ENCODE assay signal across 1 cellular context in the genomic region with DNA sequence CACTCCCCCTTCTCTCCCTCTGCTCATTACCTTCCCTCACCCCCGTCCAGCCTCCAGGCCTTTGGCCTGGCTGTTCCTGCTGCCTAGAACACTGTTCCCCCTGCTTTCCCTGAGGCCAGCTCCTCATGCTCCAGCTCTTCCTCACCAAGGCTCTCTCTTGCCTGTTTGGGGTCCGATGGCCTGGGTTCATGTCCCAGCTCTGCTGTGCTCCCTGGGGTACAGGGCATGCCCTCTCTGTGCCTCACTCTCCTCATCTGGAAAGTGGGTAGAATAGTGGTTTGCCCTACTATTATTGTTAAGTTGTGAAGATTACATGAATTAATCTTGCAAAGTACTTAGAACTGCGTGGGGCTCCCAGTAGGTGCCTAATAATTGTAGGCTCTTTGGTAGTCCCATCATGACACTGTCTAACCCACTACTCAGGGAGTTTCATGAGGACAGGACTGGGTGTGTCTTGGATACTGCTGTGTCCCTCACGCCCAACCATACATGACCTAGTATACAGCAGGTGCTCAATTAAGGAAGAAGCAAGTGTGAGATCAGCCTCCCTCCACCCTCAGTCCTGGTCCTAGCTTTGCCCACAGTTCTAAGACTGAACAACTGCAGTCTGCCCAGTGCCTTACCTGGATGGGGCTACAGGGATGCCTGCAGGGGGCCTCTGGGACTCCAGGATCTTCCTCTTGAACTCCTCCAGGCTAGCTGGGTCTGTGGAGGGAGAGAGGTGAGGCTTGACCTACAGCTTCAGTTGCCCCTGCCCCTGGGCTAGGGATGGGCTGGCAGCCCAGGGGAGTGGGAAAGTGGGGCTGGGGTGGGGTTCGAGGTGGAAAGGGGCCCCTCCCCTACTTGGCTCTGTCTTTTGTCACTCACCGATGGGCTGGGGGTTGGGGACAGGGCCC.
TF ChIP-seq lines count a peak whose summit lies in the region.

No MANE protein-coding gene starts in this region.

TF ChIP-seq in H1, 55 proteins besides CTCF, POLR2A, EP300 and RAD21:
- TF ChIP-seq TAF7 (optimal IDR thresholded peaks at IDR 0.05; ENCODE audit: borderline replicate concordance, low read depth, low read length) (no peak), SIRT6 (IDR thresholded peaks at IDR 0.05; ENCODE audit: low read length) (no peak), SRF (IDR thresholded peaks at IDR 0.05; ENCODE audit: low read depth, low read length) (no peak), KDM1A (IDR thresholded peaks at IDR 0.05; ENCODE audit: borderline replicate concordance, low read length) (peak; percentile 40; the same call in 1 of the 2 replicates), JUND (IDR thresholded peaks at IDR 0.05; ENCODE audit: low read length) (no peak), EZH2 (IDR thresholded peaks at IDR 0.05; ENCODE audit: low read depth, low read length, severe bottlenecking) (no peak), BACH1 (IDR thresholded peaks at IDR 0.05; ENCODE audit: low read length) (no peak), ZNF274 (IDR thresholded peaks at IDR 0.05; ENCODE audit: borderline replicate concordance, extremely low read depth, low read length) (no peak)
